ENCODE assay signal across 1 cellular context in the genomic region with DNA sequence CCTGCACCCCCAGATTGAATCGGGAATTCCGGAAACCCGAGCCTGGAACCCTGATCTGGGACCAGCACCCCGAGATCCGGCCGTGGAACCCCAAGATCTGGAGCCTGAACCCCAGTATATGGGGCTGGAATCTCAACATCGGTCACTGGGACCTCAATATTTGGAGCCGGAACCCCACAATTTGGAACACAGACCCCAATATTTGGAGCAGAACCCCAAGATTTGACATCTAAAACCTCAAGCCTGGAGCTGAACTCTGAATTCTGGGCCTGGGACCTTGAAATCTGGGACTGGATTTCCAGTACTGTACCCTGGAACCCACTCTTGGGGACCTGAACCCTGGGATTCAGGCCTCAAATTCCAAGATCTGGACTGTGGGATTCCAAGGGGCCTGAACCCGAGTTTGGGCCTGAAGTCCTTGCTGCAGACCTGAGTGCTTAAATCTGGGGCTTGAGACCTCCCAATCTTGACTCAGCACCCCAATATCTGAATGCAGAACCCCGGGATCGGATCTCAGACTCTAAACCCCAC.
A peak's percentile ranks its signal among the peaks of the same experiment; 100 is the strongest.
TF ChIP-seq lines count a peak whose summit lies in the region.

No MANE protein-coding gene starts in this region.

TF ChIP-seq in H1, 55 proteins besides CTCF, POLR2A, EP300 and RAD21:
- TF ChIP-seq, protein P1, sequence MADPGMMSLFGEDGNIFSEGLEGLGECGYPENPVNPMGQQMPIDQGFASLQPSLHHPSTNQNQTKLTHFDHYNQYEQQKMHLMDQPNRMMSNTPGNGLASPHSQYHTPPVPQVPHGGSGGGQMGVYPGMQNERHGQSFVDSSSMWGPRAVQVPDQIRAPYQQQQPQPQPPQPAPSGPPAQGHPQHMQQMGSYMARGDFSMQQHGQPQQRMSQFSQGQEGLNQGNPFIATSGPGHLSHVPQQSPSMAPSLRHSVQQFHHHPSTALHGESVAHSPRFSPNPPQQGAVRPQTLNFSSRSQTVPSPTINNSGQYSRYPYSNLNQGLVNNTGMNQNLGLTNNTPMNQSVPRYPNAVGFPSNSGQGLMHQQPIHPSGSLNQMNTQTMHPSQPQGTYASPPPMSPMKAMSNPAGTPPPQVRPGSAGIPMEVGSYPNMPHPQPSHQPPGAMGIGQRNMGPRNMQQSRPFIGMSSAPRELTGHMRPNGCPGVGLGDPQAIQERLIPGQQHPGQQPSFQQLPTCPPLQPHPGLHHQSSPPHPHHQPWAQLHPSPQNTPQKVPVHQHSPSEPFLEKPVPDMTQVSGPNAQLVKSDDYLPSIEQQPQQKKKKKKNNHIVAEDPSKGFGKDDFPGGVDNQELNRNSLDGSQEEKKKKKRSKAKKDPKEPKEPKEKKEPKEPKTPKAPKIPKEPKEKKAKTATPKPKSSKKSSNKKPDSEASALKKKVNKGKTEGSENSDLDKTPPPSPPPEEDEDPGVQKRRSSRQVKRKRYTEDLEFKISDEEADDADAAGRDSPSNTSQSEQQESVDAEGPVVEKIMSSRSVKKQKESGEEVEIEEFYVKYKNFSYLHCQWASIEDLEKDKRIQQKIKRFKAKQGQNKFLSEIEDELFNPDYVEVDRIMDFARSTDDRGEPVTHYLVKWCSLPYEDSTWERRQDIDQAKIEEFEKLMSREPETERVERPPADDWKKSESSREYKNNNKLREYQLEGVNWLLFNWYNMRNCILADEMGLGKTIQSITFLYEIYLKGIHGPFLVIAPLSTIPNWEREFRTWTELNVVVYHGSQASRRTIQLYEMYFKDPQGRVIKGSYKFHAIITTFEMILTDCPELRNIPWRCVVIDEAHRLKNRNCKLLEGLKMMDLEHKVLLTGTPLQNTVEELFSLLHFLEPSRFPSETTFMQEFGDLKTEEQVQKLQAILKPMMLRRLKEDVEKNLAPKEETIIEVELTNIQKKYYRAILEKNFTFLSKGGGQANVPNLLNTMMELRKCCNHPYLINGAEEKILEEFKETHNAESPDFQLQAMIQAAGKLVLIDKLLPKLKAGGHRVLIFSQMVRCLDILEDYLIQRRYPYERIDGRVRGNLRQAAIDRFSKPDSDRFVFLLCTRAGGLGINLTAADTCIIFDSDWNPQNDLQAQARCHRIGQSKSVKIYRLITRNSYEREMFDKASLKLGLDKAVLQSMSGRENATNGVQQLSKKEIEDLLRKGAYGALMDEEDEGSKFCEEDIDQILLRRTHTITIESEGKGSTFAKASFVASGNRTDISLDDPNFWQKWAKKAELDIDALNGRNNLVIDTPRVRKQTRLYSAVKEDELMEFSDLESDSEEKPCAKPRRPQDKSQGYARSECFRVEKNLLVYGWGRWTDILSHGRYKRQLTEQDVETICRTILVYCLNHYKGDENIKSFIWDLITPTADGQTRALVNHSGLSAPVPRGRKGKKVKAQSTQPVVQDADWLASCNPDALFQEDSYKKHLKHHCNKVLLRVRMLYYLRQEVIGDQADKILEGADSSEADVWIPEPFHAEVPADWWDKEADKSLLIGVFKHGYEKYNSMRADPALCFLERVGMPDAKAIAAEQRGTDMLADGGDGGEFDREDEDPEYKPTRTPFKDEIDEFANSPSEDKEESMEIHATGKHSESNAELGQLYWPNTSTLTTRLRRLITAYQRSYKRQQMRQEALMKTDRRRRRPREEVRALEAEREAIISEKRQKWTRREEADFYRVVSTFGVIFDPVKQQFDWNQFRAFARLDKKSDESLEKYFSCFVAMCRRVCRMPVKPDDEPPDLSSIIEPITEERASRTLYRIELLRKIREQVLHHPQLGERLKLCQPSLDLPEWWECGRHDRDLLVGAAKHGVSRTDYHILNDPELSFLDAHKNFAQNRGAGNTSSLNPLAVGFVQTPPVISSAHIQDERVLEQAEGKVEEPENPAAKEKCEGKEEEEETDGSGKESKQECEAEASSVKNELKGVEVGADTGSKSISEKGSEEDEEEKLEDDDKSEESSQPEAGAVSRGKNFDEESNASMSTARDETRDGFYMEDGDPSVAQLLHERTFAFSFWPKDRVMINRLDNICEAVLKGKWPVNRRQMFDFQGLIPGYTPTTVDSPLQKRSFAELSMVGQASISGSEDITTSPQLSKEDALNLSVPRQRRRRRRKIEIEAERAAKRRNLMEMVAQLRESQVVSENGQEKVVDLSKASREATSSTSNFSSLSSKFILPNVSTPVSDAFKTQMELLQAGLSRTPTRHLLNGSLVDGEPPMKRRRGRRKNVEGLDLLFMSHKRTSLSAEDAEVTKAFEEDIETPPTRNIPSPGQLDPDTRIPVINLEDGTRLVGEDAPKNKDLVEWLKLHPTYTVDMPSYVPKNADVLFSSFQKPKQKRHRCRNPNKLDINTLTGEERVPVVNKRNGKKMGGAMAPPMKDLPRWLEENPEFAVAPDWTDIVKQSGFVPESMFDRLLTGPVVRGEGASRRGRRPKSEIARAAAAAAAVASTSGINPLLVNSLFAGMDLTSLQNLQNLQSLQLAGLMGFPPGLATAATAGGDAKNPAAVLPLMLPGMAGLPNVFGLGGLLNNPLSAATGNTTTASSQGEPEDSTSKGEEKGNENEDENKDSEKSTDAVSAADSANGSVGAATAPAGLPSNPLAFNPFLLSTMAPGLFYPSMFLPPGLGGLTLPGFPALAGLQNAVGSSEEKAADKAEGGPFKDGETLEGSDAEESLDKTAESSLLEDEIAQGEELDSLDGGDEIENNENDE (IDR thresholded peaks at IDR 0.05; ENCODE audit: insufficient replicate concordance, low read length): peak; percentile 96
- TF ChIP-seq TAF7 (optimal IDR thresholded peaks at IDR 0.05; ENCODE audit: borderline replicate concordance, low read depth, low read length) (no peak), ASH2L (IDR thresholded peaks at IDR 0.05; ENCODE audit: low read length) (peak; percentile 31), RXRA (IDR thresholded peaks at IDR 0.05; ENCODE audit: insufficient read depth, low read depth, low read length) (no peak), HDAC2 (IDR thresholded peaks at IDR 0.05; ENCODE audit: borderline replicate concordance in 1 of 2, low read depth in 2 of 2, low read length in 2 of 2) (0 out of 4 replicates have a peak, but pooled peaks of 1 of the 2 experiments have one; percentile 54)
